1 cellular context compared by ENCODE assay signal in genomic region chr1:19209990-19210771, GRCh38.
TF ChIP-seq lines count a peak whose summit lies in the region.

TSS of gene UBR4 (minus strand) at chr1:19210266. CDS start at chr1:19210248, 18 bp downstream.

TF ChIP-seq in K562, 482 proteins besides CTCF, POLR2A, EP300 and RAD21 (continued from another document and continues in another):
- TF ChIP-seq MGA (IDR thresholded peaks at IDR 0.05) (peak; percentile 98), ZMIZ1 (IDR thresholded peaks at IDR 0.05; ENCODE audit: low read depth in 2 of 2, low read length in 2 of 2) (peak in 1 of 2 experiments; percentile 57; a peak in 2 of 4 replicates), ZNF239 (CRISPR knock-in tag; IDR thresholded peaks at IDR 0.05) (no peak), ZNF696 (CRISPR knock-in tag; conservative IDR thresholded peaks at IDR 0.05) (no peak), ATF2 (CRISPR knock-in tag; IDR thresholded peaks at IDR 0.05) (peak; percentile 91; the same call in 1 of the 2 replicates), ZNF224 (CRISPR knock-in tag; IDR thresholded peaks at IDR 0.05) (no peak; the same call in 1 of the 2 replicates), DPF2 (IDR thresholded peaks at IDR 0.05) (0 out of 2 replicates have a peak, but pooled peaks have one; percentile 21), JUND (IDR thresholded peaks at IDR 0.05; ENCODE audit: borderline replicate concordance, low read depth, low read length) (peak; percentile 96), JUND (tag; IDR thresholded peaks at IDR 0.05; ENCODE audit: borderline replicate concordance, low read depth, low read length) (peak; percentile 91; the same call in 2 of the 3 replicates), KLF13 (tag; IDR thresholded peaks at IDR 0.05; ENCODE audit: borderline replicate concordance, low read depth) (peak; percentile 6; the same call in 1 of the 2 replicates), ATF6 (CRISPR knock-in tag; IDR thresholded peaks at IDR 0.05) (peak; percentile 98), BCL6 (CRISPR knock-in tag; IDR thresholded peaks at IDR 0.05) (no peak), CEBPZ (IDR thresholded peaks at IDR 0.05; ENCODE audit: borderline replicate concordance, low read depth, low read length) (no peak), ZC3H8 (IDR thresholded peaks at IDR 0.05) (no peak), HDAC2 (IDR thresholded peaks at IDR 0.05) (peak; percentile 38), ZNF592 (IDR thresholded peaks at IDR 0.05) (peak; percentile 94), SPI1 (IDR thresholded peaks at IDR 0.05; ENCODE audit: borderline replicate concordance, low read depth, low read length) (0 out of 2 replicates have a peak, but pooled peaks have one; percentile 35), ZNF24 (IDR thresholded peaks at IDR 0.05) (0 out of 2 replicates have a peak, but pooled peaks have one; percentile 30), KLF1 (tag; IDR thresholded peaks at IDR 0.05) (peak; percentile 90), ZNF398 (CRISPR knock-in tag; IDR thresholded peaks at IDR 0.05) (no peak)
